Comparison of ENCODE assay signal across 19 cellular contexts in genomic region chr16:48565752-48566151, GRCh38.
"Had no signal": no experiment of that assay in that cellular context is flagged by ENCODE, and none has a peak within 500 bp of the region (broad histone marks: within the 10 kb centered on the region; RNA-seq: fewer than 3 reads in every experiment).

No MANE protein-coding gene starts in this region.

- H3K27ac Mint-ChIP-seq: stimulated activated memory B cell treated with anti-CD40 and anti-IgM and Interleukin-4, amounts not matched to agents 10 μg/mL and 1 μg/mL and 100 μg/mL, for 72 hours; WTC11 had no signal

- H3K9me3 ChIP-seq: breast epithelium, left lung, tibial nerve, vagina had no signal

- H3K4me1 ChIP-seq: breast epithelium, foreskin keratinocyte had no signal

- H3K27me3 Mint-ChIP-seq: dendritic cell treated with granulocyte-macrophage colony-stimulating factor and Interleukin-4, amounts not matched to agents 40 ng/mL and 50 ng/mL, for 4 days; naive B cell; stimulated activated memory B cell treated with anti-CD40 and anti-IgM and Interleukin-4, amounts not matched to agents 10 μg/mL and 1 μg/mL and 100 μg/mL, for 72 hours had no signal

- H3K27ac ChIP-seq: breast epithelium, foreskin keratinocyte, left lung, tibial nerve, vagina had no signal

- ATAC-seq: foreskin keratinocyte; left lung; stimulated activated memory B cell treated with anti-CD40 and anti-IgM and Interleukin-4, amounts not matched to agents 10 μg/mL and 1 μg/mL and 100 μg/mL, for 72 hours; WTC11 had no signal

- H3K9me3 Mint-ChIP-seq: dendritic cell treated with granulocyte-macrophage colony-stimulating factor and Interleukin-4, amounts not matched to agents 40 ng/mL and 50 ng/mL, for 4 days; naive B cell; stimulated activated memory B cell treated with anti-CD40 and anti-IgM and Interleukin-4, amounts not matched to agents 10 μg/mL and 1 μg/mL and 100 μg/mL, for 72 hours had no signal

- FAIRE-seq: kidney had no signal

- H3K36me3 ChIP-seq: breast epithelium, tibial nerve, vagina had no signal

- DNase-seq: activated CD8-positive, alpha-beta memory T cell treated with anti-CD3 and anti-CD28 coated beads, Interleukin-2, amount 50 U/mL, for 48 hours; activated gamma-delta T cell treated with Interleukin-2 at 50 U/mL for 16 hours; aorta; effector memory CD4-positive, alpha-beta T cell; foreskin keratinocyte; glutamatergic neuron; hypothalamus; kidney; left lung; naive B cell; posterior cingulate gyrus; retina; substantia nigra had no signal

- H3K4me3 Mint-ChIP-seq: dendritic cell treated with granulocyte-macrophage colony-stimulating factor and Interleukin-4, amounts not matched to agents 40 ng/mL and 50 ng/mL, for 4 days; naive B cell; stimulated activated memory B cell treated with anti-CD40 and anti-IgM and Interleukin-4, amounts not matched to agents 10 μg/mL and 1 μg/mL and 100 μg/mL, for 72 hours; WTC11 had no signal

- H3K4me3 ChIP-seq: breast epithelium, left lung, tibial nerve, vagina had no signal

- H3K27me3 ChIP-seq: breast epithelium, foreskin keratinocyte, left lung, tibial nerve, vagina had no signal
